Comparison of ENCODE assay signal across 19 cellular contexts in genomic region chr7:39300276-39300675, GRCh38.
DNase-seq lines count a peak whose midpoint lies in the region; ATAC-seq and TF ChIP-seq lines count a peak whose summit lies in the region.
"Had no signal": no experiment of that assay in that cellular context is flagged by ENCODE, and none has a peak within 500 bp of the region (broad histone marks: within the 10 kb centered on the region; RNA-seq: fewer than 3 reads in every experiment).

No MANE protein-coding gene starts in this region.

- H3K4me3 ChIP-seq in lower lobe of right lung = no peak overlapping the region
- H3K4me3 ChIP-seq: A549, K562 had no signal

- H3K4me1 Mint-ChIP-seq in type B pancreatic cell (ENCODE audit: unreplicated experiment) (peaks cover 4% of the 10 kb centered on the region), Calu3 (ENCODE audit: low read depth, unreplicated experiment) (no peaks in the 10 kb centered on the region)
- H3K4me1 Mint-ChIP-seq: CD4-positive, CD25-positive, alpha-beta regulatory T cell had no signal

- DNase-seq in A172 (ENCODE audit: low spot score) = peak; percentile 75
- DNase-seq in EH (ENCODE audit: low read depth) = peak; percentile 67
- DNase-seq in lower lobe of right lung = peak; percentile 62
- no peak for DNase-seq in type B pancreatic cell (ENCODE audit: extremely low spot score, unreplicated experiment)
- no peak for DNase-seq in Calu3
- DNase-seq: AML-193; CD4-positive, CD25-positive, alpha-beta regulatory T cell; DMS53; NCI-H1048; NCI-H146; NCI-H2081 treated with DMSO at 0.1 percent for 48 hours; NCI-H2227 treated with DMSO at 0.1 percent for 48 hours; NCI-H526; SHP77 treated with DMSO at 0.1 percent for 48 hours had no signal

- intact Hi-C loops in lower lobe of right lung (cut with DNase I) (no loop called here), Calu3 (cut with micrococcal nuclease; ENCODE audit: unreplicated experiment) (no loop called here)

- no TSS peak for BruUV-seq in Calu3 (replicated peaks; lab: Mats Ljungman, UMichigan)

- no peaks in the 10 kb centered on the region for H3K9me3 Mint-ChIP-seq in type B pancreatic cell
- no peaks in the 10 kb centered on the region for H3K9me3 Mint-ChIP-seq in Calu3 (ENCODE audit: low read depth, unreplicated experiment)

- H3K27me3 Mint-ChIP-seq in type B pancreatic cell (peaks cover 23% of the 10 kb centered on the region), Calu3 (ENCODE audit: unreplicated experiment) (peaks cover 39% of the 10 kb centered on the region)

- H3K4me1 ChIP-seq in lower lobe of right lung = no peaks in the 10 kb centered on the region
- H3K4me1 ChIP-seq: A549 had no signal

- H3K4me3 Mint-ChIP-seq in type B pancreatic cell (no peak overlapping the region), Calu3 (ENCODE audit: low read depth, unreplicated experiment) (no peak overlapping the region)
- H3K4me3 Mint-ChIP-seq: CD4-positive, CD25-positive, alpha-beta regulatory T cell had no signal

- H3K27ac Mint-ChIP-seq in type B pancreatic cell = no peak overlapping the region
- no peak overlapping the region for H3K27ac Mint-ChIP-seq in Calu3 (ENCODE audit: unreplicated experiment)

- peak in 1 of 2 donors; percentile 77 for ATAC-seq in lower lobe of right lung
- no peak for ATAC-seq in GM21526 (IDR thresholded peaks at IDR 0.05; ENCODE audit: low FRiP score, unreplicated experiment)
- ATAC-seq: A549, K562, SK-N-SH treated with all-trans-retinoic acid at 6 μM for 48 hours had no signal

- CTCF ChIA-PET in Calu3 (lab: Charles Lee) = no interaction called here

- no peak for TF ChIP-seq CTCF in VCaP (conservative IDR thresholded peaks at IDR 0.05)
- TF ChIP-seq CTCF in lower lobe of right lung (IDR thresholded peaks at IDR 0.05) = no peak
- TF ChIP-seq CTCF in type B pancreatic cell (conservative IDR thresholded peaks at IDR 0.05) = no peak
- no peak for TF ChIP-seq CTCF in Calu3 (IDR thresholded peaks at IDR 0.05; ENCODE audit: unreplicated experiment)

- H3K9me3 ChIP-seq in lower lobe of right lung = no peaks in the 10 kb centered on the region

- no peaks in the 10 kb centered on the region for H3K27me3 ChIP-seq in lower lobe of right lung (ENCODE audit: low read depth)

- H3K27ac ChIP-seq in VCaP = peak overlapping the region; percentile 61
- H3K27ac ChIP-seq in lower lobe of right lung = no peak overlapping the region
- H3K27ac ChIP-seq: A549 had no signal

- H3K36me3 Mint-ChIP-seq in type B pancreatic cell (no peaks in the 10 kb centered on the region), Calu3 (ENCODE audit: insufficient read depth, unreplicated experiment) (no peaks in the 10 kb centered on the region)
- H3K36me3 Mint-ChIP-seq: CD4-positive, CD25-positive, alpha-beta regulatory T cell had no signal

- no peaks in the 10 kb centered on the region for H3K36me3 ChIP-seq in lower lobe of right lung

Comparison
In these comparisons a context has a peak if more than half of its experiments do, and no peak if none do; other contexts are left out.
1. DNase-seq: peak in A172 (single experiment), EH (single experiment) and lower lobe of right lung (single experiment); none in type B pancreatic cell (single experiment) and Calu3 (single experiment).